In genomic region chr10:116889066-116889465, GRCh38 we compare ENCODE assay signal across 22 cellular contexts. TPM values are rescaled to one million over a fixed set of nuclear protein-coding genes. Genes with fewer than 3 reads are reported as not detected.
DNase-seq lines count a peak whose midpoint lies in the region; ATAC-seq, FAIRE-seq and TF ChIP-seq lines count a peak whose summit lies in the region.
"Had no signal": no experiment of that assay in that cellular context is flagged by ENCODE, and none has a peak within 500 bp of the region (broad histone marks: within the 10 kb centered on the region; RNA-seq: fewer than 3 reads in every experiment).

No MANE protein-coding gene starts in this region.

- H2AK5ac ChIP-seq in mesenchymal stem cell (ENCODE audit: low read length, severe bottlenecking), result peak overlapping the region; percentile 80

- H2BK5ac ChIP-seq in mesenchymal stem cell (ENCODE audit: low read depth, low read length, poor library complexity, severe bottlenecking), result no peak overlapping the region

- no peak overlapping the region for H4K91ac ChIP-seq in mesenchymal stem cell (ENCODE audit: low read length)

- no peak overlapping the region for H3K18ac ChIP-seq in mesenchymal stem cell (ENCODE audit: low read depth in 1 of 2, low read length in 2 of 2)

- no peak overlapping the region for H3K4ac ChIP-seq in mesenchymal stem cell (ENCODE audit: low read depth in 1 of 2, low read length in 2 of 2)

- DNase-seq in A549 (ENCODE audit: low read depth in 1 of 2, low spot score in 1 of 2) (no peak), body of pancreas (no peak), mesenchymal stem cell (no peak), NCI-H524 (lab: John Stamatoyannopoulos, UW) (no peak)
- DNase-seq in CD8-positive, alpha-beta T cell, result no peak
- DNase-seq: activated naive CD4-positive, alpha-beta T cell treated with anti-CD3 and anti-CD28 coated beads, Interleukin-2, amount 50 U/mL, for 16 hours; activated T-cell treated with anti-CD3 and anti-CD28 coated beads, Interleukin-2, amount 50 U/mL, for 72 hours; DMS 273 treated with DMSO at 0.1 percent for 48 hours; NCI-H1048; NCI-H1930; NCI-H446; stimulated activated CD4-positive, alpha-beta T cell treated with anti-CD3 and anti-CD28 coated beads, Interleukin-15, amount 100 ng/mL, for 24 hours had no signal

- H3K23ac ChIP-seq in mesenchymal stem cell (ENCODE audit: low read length in 2 of 2), result no peak overlapping the region

- TF ChIP-seq EP300 in A549 (IDR thresholded peaks at IDR 0.05), result no peak

- no peak overlapping the region for H2BK120ac ChIP-seq in mesenchymal stem cell (ENCODE audit: low read depth, low read length)

- TF ChIP-seq POLR2A in A549 (IDR thresholded peaks at IDR 0.05; ENCODE audit: low read length) (no peak), body of pancreas (IDR thresholded peaks at IDR 0.05) (no peak)

- H3K9ac ChIP-seq in HUES6 (ENCODE audit: low read length) (peak overlapping the region; percentile 9), mesenchymal stem cell (ENCODE audit: low read length) (no peak overlapping the region)
- H3K9ac ChIP-seq: KMS-11 had no signal

- no peak overlapping the region for H2BK12ac ChIP-seq in mesenchymal stem cell (ENCODE audit: low read length in 2 of 2)

- FAIRE-seq in A549 (lab: Jason Lieb, UNC), result no peak
- FAIRE-seq: colon, endometrium, GM18507 had no signal

- no peak for TF ChIP-seq RAD21 in A549 (conservative IDR thresholded peaks at IDR 0.05 in 1 of 2, IDR thresholded peaks at IDR 0.05 in 1 of 2)

- TF ChIP-seq CTCF in A549 (IDR thresholded peaks at IDR 0.05), result no peak
- no peak for TF ChIP-seq CTCF in body of pancreas (IDR thresholded peaks at IDR 0.05)
- TF ChIP-seq CTCF in CD8-positive, alpha-beta T cell (IDR thresholded peaks at IDR 0.05), result no peak

- intact Hi-C loops in body of pancreas (cut with DNase I), result no loop called here
- intact Hi-C loops in CD8-positive, alpha-beta T cell (cut with DNase I, micrococcal nuclease), result no loop called here

- H3K27ac ChIP-seq in A549 (peak overlapping the region in 1 of 2 experiments; percentile 66; a peak in 4 of 6 replicates), HUES6 (ENCODE audit: low read depth, low read length) (peak overlapping the region; percentile 50; the same call in 1 of the 2 replicates), body of pancreas (peak overlapping the region in 3 of 4 donors; percentile 33 to 35 (median 34)), mesenchymal stem cell (ENCODE audit: low read length, poor library complexity, severe bottlenecking) (peak overlapping the region; percentile 74)
- H3K27ac ChIP-seq in CD8-positive, alpha-beta T cell (ENCODE audit: low read depth, low read length), result no peak overlapping the region
- H3K27ac ChIP-seq: KMS-11, vagina had no signal

- H3K4me2 ChIP-seq in A549 (peak overlapping the region; percentile 63), mesenchymal stem cell (ENCODE audit: low read length, poor library complexity, severe bottlenecking) (no peak overlapping the region)
- H3K4me2 ChIP-seq: KMS-11 had no signal

- WGBS in A549 (ENCODE audit: missing lambda C conversion rate), result 54% methylated on average over 3 of the region's 3 CpGs
- WGBS in body of pancreas, 2 donors, result 87 to 92% methylated on average over 3 of the region's 3 CpGs
- 91% methylated on average over 2 of the region's 3 CpGs for WGBS in mesenchymal stem cell

- H3K79me1 ChIP-seq in mesenchymal stem cell (replicated peaks; ENCODE audit: low read length, poor library complexity, severe bottlenecking), result peaks cover 4% of the 10 kb centered on the region

- no peak overlapping the region for H3K4me3 ChIP-seq in A549
- H3K4me3 ChIP-seq in HUES6 (ENCODE audit: low read depth, low read length), result no peak overlapping the region
- no peak overlapping the region for H3K4me3 ChIP-seq in body of pancreas
- H3K4me3 ChIP-seq in mesenchymal stem cell (ENCODE audit: insufficient read depth in 1 of 2, low read depth in 1 of 2, low read length in 2 of 2), result no peak overlapping the region
- H3K4me3 ChIP-seq in CD8-positive, alpha-beta T cell (ENCODE audit: low read depth, low read length), result no peak overlapping the region
- H3K4me3 ChIP-seq: vagina had no signal

- H3K4me1 Mint-ChIP-seq in CD8-positive, alpha-beta T cell (ENCODE audit: low read depth), result no peaks in the 10 kb centered on the region

- H3K27ac Mint-ChIP-seq in CD8-positive, alpha-beta T cell, result no peak overlapping the region
- H3K27ac Mint-ChIP-seq: activated T-cell treated with anti-CD3 and anti-CD28 coated beads, Interleukin-2, amount 50 U/mL, for 72 hours had no signal

- no peaks in the 10 kb centered on the region for H3K9me3 Mint-ChIP-seq in CD8-positive, alpha-beta T cell
- H3K9me3 Mint-ChIP-seq: activated T-cell treated with anti-CD3 and anti-CD28 coated beads, Interleukin-2, amount 50 U/mL, for 72 hours had no signal

- no peak overlapping the region for H3K4me3 Mint-ChIP-seq in CD8-positive, alpha-beta T cell
- H3K4me3 Mint-ChIP-seq: activated T-cell treated with anti-CD3 and anti-CD28 coated beads, Interleukin-2, amount 50 U/mL, for 72 hours had no signal

- H3K14ac ChIP-seq in mesenchymal stem cell (ENCODE audit: low read length in 2 of 2), result no peak overlapping the region

- CTCF ChIA-PET in A549 (lab: Yijun Ruan, JAX), result interaction anchor here (1.0 to 1.1 kb wide), 3 partner anchors 37 to 285 kb away, joined by 3 to 8 read pairs (median 3); no protein-coding TSS in a partner anchor
- CTCF ChIA-PET in CD8-positive, alpha-beta T cell (lab: Charles Lee), result no interaction called here

- H2BK15ac ChIP-seq in mesenchymal stem cell (ENCODE audit: low read depth, poor library complexity, severe bottlenecking), result no peak overlapping the region

- H3K4me1 ChIP-seq in A549 (peaks cover 22% of the 10 kb centered on the region), HUES6 (ENCODE audit: control insufficient read depth, insufficient read depth, low read length) (peaks cover 36% of the 10 kb centered on the region), body of pancreas (peaks cover 13% of the 10 kb centered on the region), mesenchymal stem cell (ENCODE audit: control insufficient read depth, insufficient read depth, low read depth, low read length) (peaks cover 13% of the 10 kb centered on the region)
- no peaks in the 10 kb centered on the region for H3K4me1 ChIP-seq in CD8-positive, alpha-beta T cell (ENCODE audit: insufficient read depth, low read length)

- H3K27me3 ChIP-seq in HUES6 (ENCODE audit: control insufficient read depth, insufficient read depth, low read length), result no peaks in the 10 kb centered on the region
- no peaks in the 10 kb centered on the region for H3K27me3 ChIP-seq in body of pancreas
- peaks cover 0 to 31% of the 10 kb centered on the region in 2 experiments for H3K27me3 ChIP-seq in mesenchymal stem cell (ENCODE audit: control insufficient read depth in 1 of 2, insufficient read depth in 1 of 2, low read length in 2 of 2)
- H3K27me3 ChIP-seq in CD8-positive, alpha-beta T cell (ENCODE audit: insufficient read depth, low read length), result no peaks in the 10 kb centered on the region
- H3K27me3 ChIP-seq: vagina had no signal

- H3K36me3 ChIP-seq in HUES6 (ENCODE audit: control insufficient read depth, insufficient read depth, low read length) (no peaks in the 10 kb centered on the region), body of pancreas (replicated peaks in 1 of 2; ENCODE audit: insufficient read depth in 1 of 2, low read depth in 2 of 2) (peaks cover 0 to 4% of the 10 kb centered on the region in 2 donors), mesenchymal stem cell (ENCODE audit: control insufficient read depth in 1 of 2, insufficient read depth in 2 of 2, low read depth in 1 of 2, low read length in 2 of 2) (peaks cover 0 to 4% of the 10 kb centered on the region in 2 experiments)
- H3K36me3 ChIP-seq in CD8-positive, alpha-beta T cell (ENCODE audit: insufficient read depth, low read length), result no peaks in the 10 kb centered on the region
- H3K36me3 ChIP-seq: vagina had no signal

- POLR2A ChIA-PET in A549 (lab: Yijun Ruan, JAX), result interaction anchor here (1.0 to 1.4 kb wide), 4 partner anchors 40 to 277 kb away, joined by 3 to 8 read pairs (median 4); partner anchors contain the start of genes ENO4 and HSPA12A
- POLR2A ChIA-PET in CD8-positive, alpha-beta T cell (lab: Charles Lee), result no interaction called here

- H3K27me3 Mint-ChIP-seq in CD8-positive, alpha-beta T cell (ENCODE audit: low read depth), result peaks cover 15% of the 10 kb centered on the region

- no peak overlapping the region for H2AFZ ChIP-seq in mesenchymal stem cell (ENCODE audit: low read depth, low read length)

- H4K8ac ChIP-seq in mesenchymal stem cell (ENCODE audit: low read length), result no peak overlapping the region

- H3K9me3 ChIP-seq in A549 (no peaks in the 10 kb centered on the region), HUES6 (ENCODE audit: control insufficient read depth, insufficient read depth, low read depth, low read length) (no peaks in the 10 kb centered on the region), body of pancreas (no peaks in the 10 kb centered on the region), mesenchymal stem cell (ENCODE audit: control insufficient read depth, low read length) (no peaks in the 10 kb centered on the region)
- H3K9me3 ChIP-seq in CD8-positive, alpha-beta T cell (ENCODE audit: low read length), result no peaks in the 10 kb centered on the region
- H3K9me3 ChIP-seq: vagina had no signal

- no peaks in the 10 kb centered on the region for H3K36me3 Mint-ChIP-seq in CD8-positive, alpha-beta T cell

- peak; percentile 11 to 41; a peak in 3 of 6 replicates for ATAC-seq in A549
- no peak for ATAC-seq in body of pancreas
- ATAC-seq in CD8-positive, alpha-beta T cell, result no peak
- no peak for ATAC-seq in HG03139 (IDR thresholded peaks at IDR 0.05; ENCODE audit: unreplicated experiment)
- ATAC-seq in HG02870 (IDR thresholded peaks at IDR 0.05; ENCODE audit: unreplicated experiment), result no peak
- ATAC-seq: activated T-cell treated with anti-CD3 and anti-CD28 coated beads, Interleukin-2, amount 50 U/mL, for 72 hours had no signal

TF ChIP-seq in A549, 52 proteins besides CTCF, POLR2A, EP300 and RAD21 (continues in another document):
- TF ChIP-seq JUN (IDR thresholded peaks at IDR 0.05), result no peak
- TF ChIP-seq POLR2AphosphoS2 (conservative IDR thresholded peaks at IDR 0.05; ENCODE audit: low read length), result no peak
- TF ChIP-seq SMC3 (IDR thresholded peaks at IDR 0.05), result no peak
- TF ChIP-seq MAFK (IDR thresholded peaks at IDR 0.05; ENCODE audit: partially characterized antibody), result no peak

RNA-seq across cellular contexts. Expression of gene ENO4, which starts 39.8 kb away (rescaled TPM):
- polyA plus RNA-seq in A549 (2011; rRNA removed), result 0.47 and 0.60 TPM in 2 replicates
- polyA plus RNA-seq in A549 (2012; cell fraction: cytosol; rRNA removed), result 0.30 and 0.41 TPM in 2 replicates
- 0.15 and 0.26 TPM in 2 replicates for polyA plus RNA-seq in A549 (2012; cell fraction: nucleus; rRNA removed)
- polyA plus RNA-seq in A549 (2017; fragmentation: RNase III; extraction: RNeasy Plus Mini Kit Qiagen cat#74134 plus additional on column Dnase treatment), result 0.17 to 0.39 TPM (median 0.36 TPM) in 3 replicates
- polyA minus RNA-seq in A549 (2011; rRNA and poly(A)+ RNA removed), result 0.25 and 1.8 TPM in 2 replicates
- total RNA-seq in body of pancreas, result 1 to 10 TPM in 1 of 2 donors, not detected in 1; 1.0 TPM
- polyA plus RNA-seq in mesenchymal stem cell (2013, experiment 1 of 2), result 0.18 TPM
- polyA plus RNA-seq in mesenchymal stem cell (2013, experiment 2 of 2), result 0.05 TPM
- not detected for total RNA-seq in CD8-positive, alpha-beta T cell
- total RNA-seq: activated CD8-positive, alpha-beta memory T cell treated with anti-CD3 and anti-CD28 coated beads for 36 hours; activated T-cell treated with anti-CD3 and anti-CD28 coated beads, Interleukin-2, amount 50 U/mL, for 72 hours; G401; vagina had no signal

Comparison
In these comparisons a context has a peak if more than half of its experiments do, and no peak if none do; other contexts are left out.
1. ATAC-seq: peak in A549 (2 of 2); none in body of pancreas (single experiment), CD8-positive, alpha-beta T cell (single experiment), HG03139 (single experiment) and HG02870 (single experiment).